18 cellular contexts compared by ENCODE assay signal in genomic region chr6:56682580-56682979, GRCh38.
"Had no signal": no experiment of that assay in that cellular context is flagged by ENCODE, and none has a peak within 500 bp of the region (broad histone marks: within the 10 kb centered on the region; RNA-seq: fewer than 3 reads in every experiment).

No MANE protein-coding gene starts in this region.

- H3K4me3 ChIP-seq: coronary artery, esophagus squamous epithelium, testis had no signal

- H3K36me3 Mint-ChIP-seq: activated naive CD4-positive, alpha-beta T cell treated with anti-CD3 and anti-CD28 coated beads, Interleukin-2, amount 50 U/mL, for 72 hours; naive thymus-derived CD8-positive, alpha-beta T cell had no signal

- H3K27me3 ChIP-seq: esophagus squamous epithelium, neutrophil, testis had no signal

- H3K4me1 Mint-ChIP-seq: activated B cell treated with CpG ODN at 0.5 μM for 24 hours; naive thymus-derived CD8-positive, alpha-beta T cell had no signal

- H3K27ac Mint-ChIP-seq: activated B cell treated with CpG ODN at 0.5 μM for 24 hours; activated naive CD4-positive, alpha-beta T cell treated with anti-CD3 and anti-CD28 coated beads, Interleukin-2, amount 50 U/mL, for 72 hours; activated T-cell treated with anti-CD3 and anti-CD28 coated beads, Interleukin-2, amount 50 U/mL, for 72 hours; naive thymus-derived CD8-positive, alpha-beta T cell; stimulated activated naive CD8-positive, alpha-beta T cell treated with anti-CD3 and anti-CD28 coated beads, Interleukin-15, Interleukin-2, amounts not matched to agents 100 ng/mL and 50 ng/mL, for 24 hours; T-helper 2 cell treated with Interferon-gamma antibody and Interleukin-4, amounts not matched to agents 5 μg/mL and 100 μg/mL, for 36 hours had no signal

- H3K36me3 ChIP-seq: esophagus squamous epithelium, neutrophil had no signal

- H3K4me1 ChIP-seq: testis had no signal

- ATAC-seq: activated naive CD4-positive, alpha-beta T cell treated with anti-CD3 and anti-CD28 coated beads, Interleukin-2, amount 50 U/mL, for 72 hours; activated T-cell treated with anti-CD3 and anti-CD28 coated beads, Interleukin-2, amount 50 U/mL, for 72 hours; naive thymus-derived CD8-positive, alpha-beta T cell had no signal

- H3K9me3 ChIP-seq: esophagus squamous epithelium, neutrophil, testis had no signal

- H3K4me3 Mint-ChIP-seq: activated B cell treated with CpG ODN at 0.5 μM for 24 hours; activated T-cell treated with anti-CD3 and anti-CD28 coated beads, Interleukin-2, amount 50 U/mL, for 72 hours; naive thymus-derived CD8-positive, alpha-beta T cell; stimulated activated naive CD8-positive, alpha-beta T cell treated with anti-CD3 and anti-CD28 coated beads, Interleukin-15, Interleukin-2, amounts not matched to agents 100 ng/mL and 50 ng/mL, for 24 hours; T-helper 2 cell treated with Interferon-gamma antibody and Interleukin-4, amounts not matched to agents 5 μg/mL and 100 μg/mL, for 36 hours had no signal

- H3K27me3 Mint-ChIP-seq: activated B cell treated with CpG ODN at 0.5 μM for 24 hours; stimulated activated naive CD8-positive, alpha-beta T cell treated with anti-CD3 and anti-CD28 coated beads, Interleukin-15, Interleukin-2, amounts not matched to agents 100 ng/mL and 50 ng/mL, for 24 hours had no signal

- H3K27ac ChIP-seq: neutrophil, testis had no signal

- DNase-seq: activated B cell treated with CpG ODN at 0.5 μM for 24 hours; activated CD4-positive, alpha-beta T cell treated with anti-CD3 and anti-CD28 coated beads for 48 hours; activated CD8-positive, alpha-beta memory T cell treated with anti-CD3 and anti-CD28 coated beads, Interleukin-2, amount 50 U/mL, for 48 hours; activated gamma-delta T cell; activated T-cell treated with anti-CD3 and anti-CD28 coated beads, Interleukin-2, amount 50 U/mL, for 72 hours; central memory CD4-positive, alpha-beta T cell; effector CD4-positive, alpha-beta T cell; esophagus squamous epithelium; left cardiac atrium; naive thymus-derived CD8-positive, alpha-beta T cell; posterior cingulate gyrus; SW 1271; testis had no signal

- H3K9me3 Mint-ChIP-seq: activated B cell treated with CpG ODN at 0.5 μM for 24 hours; activated naive CD4-positive, alpha-beta T cell treated with anti-CD3 and anti-CD28 coated beads, Interleukin-2, amount 50 U/mL, for 72 hours; activated T-cell treated with anti-CD3 and anti-CD28 coated beads, Interleukin-2, amount 50 U/mL, for 72 hours; naive thymus-derived CD8-positive, alpha-beta T cell; stimulated activated naive CD8-positive, alpha-beta T cell treated with anti-CD3 and anti-CD28 coated beads, Interleukin-15, Interleukin-2, amounts not matched to agents 100 ng/mL and 50 ng/mL, for 24 hours; T-helper 2 cell treated with Interferon-gamma antibody and Interleukin-4, amounts not matched to agents 5 μg/mL and 100 μg/mL, for 36 hours had no signal
